Comparison of ENCODE assay signal across 10 cellular contexts in the genomic region with DNA sequence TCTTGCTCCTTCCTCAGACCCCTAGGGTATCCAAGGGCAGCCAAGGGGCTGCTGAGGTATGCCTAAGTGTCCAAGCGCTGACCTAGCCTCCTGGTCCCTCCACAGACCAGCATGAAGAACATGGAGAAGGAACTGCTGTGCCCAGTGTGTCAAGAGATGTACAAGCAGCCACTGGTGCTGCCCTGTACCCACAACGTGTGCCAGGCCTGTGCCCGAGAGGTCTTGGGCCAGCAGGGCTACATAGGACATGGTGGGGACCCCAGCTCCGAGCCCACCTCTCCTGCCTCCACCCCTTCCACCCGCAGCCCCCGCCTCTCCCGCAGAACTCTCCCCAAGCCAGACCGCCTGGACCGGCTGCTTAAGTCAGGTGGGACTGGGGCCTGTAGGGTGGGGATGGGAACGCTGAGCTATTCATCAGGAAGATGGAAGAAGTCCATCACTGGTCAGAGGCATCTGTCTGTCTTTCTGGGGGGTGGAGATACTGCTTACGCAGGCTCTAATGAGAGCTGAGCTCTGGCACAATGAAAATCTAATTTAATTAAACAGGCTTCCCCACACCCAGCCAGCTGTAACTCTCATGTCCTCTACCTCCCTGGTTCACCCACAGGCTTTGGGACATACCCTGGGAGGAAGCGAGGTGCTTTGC. TPM values are rescaled to one million over a fixed set of nuclear protein-coding genes. Genes with fewer than 3 reads are reported as not detected.
DNase-seq lines count a peak whose midpoint lies in the region; ATAC-seq and TF ChIP-seq lines count a peak whose summit lies in the region.
"Had no signal": no experiment of that assay in that cellular context is flagged by ENCODE, and none has a peak within 500 bp of the region (broad histone marks: within the 10 kb centered on the region; RNA-seq: fewer than 3 reads in every experiment).

No MANE protein-coding gene starts in this region.

- POLR2A ChIA-PET in BJ (lab: Charles Lee) = interaction anchor here (0.7 kb wide), 1 partner anchor 1638 kb away, joined by 3 read pairs; no protein-coding TSS in a partner anchor

- H3K9me3 ChIP-seq in HUES6 (ENCODE audit: control insufficient read depth, insufficient read depth, low read depth, low read length) (no peaks in the 10 kb centered on the region), mucosa of descending colon (no peaks in the 10 kb centered on the region), ascending aorta (no peaks in the 10 kb centered on the region)
- H3K9me3 ChIP-seq: HAP-1 had no signal

- peak overlapping the region; percentile 97; the same call in 1 of the 2 replicates for H3K4me3 ChIP-seq in BJ (ENCODE audit: low read depth, low read length)
- peak overlapping the region; percentile 76 for H3K4me3 ChIP-seq in HUES6 (ENCODE audit: low read depth, low read length)
- peak overlapping the region; percentile 92 for H3K4me3 ChIP-seq in astrocyte of the spinal cord (ENCODE audit: low read depth, low read length)
- no peak overlapping the region for H3K4me3 ChIP-seq in mucosa of descending colon
- H3K4me3 ChIP-seq in ascending aorta = no peak overlapping the region
- H3K4me3 ChIP-seq: HAP-1, K562 had no signal

- H3K27ac ChIP-seq in HUES6 (ENCODE audit: low read depth, low read length) (no peak overlapping the region), ascending aorta (no peak overlapping the region)

- CTCF ChIA-PET in BJ (lab: Yijun Ruan, JAX) = interaction anchor here (0.8 to 10.5 kb wide), 13 partner anchors 10 to 424 kb away, joined by 3 to 147 read pairs (median 6); a partner anchor contains a TSS

- no peak for TF ChIP-seq CTCF in BJ (IDR thresholded peaks at IDR 0.05; ENCODE audit: insufficient read depth, low read depth, low read length)
- no peak for TF ChIP-seq CTCF in astrocyte of the spinal cord (IDR thresholded peaks at IDR 0.05; ENCODE audit: low read depth, low read length)
- no peak for TF ChIP-seq CTCF in mucosa of descending colon (IDR thresholded peaks at IDR 0.05)
- TF ChIP-seq CTCF in ascending aorta (IDR thresholded peaks at IDR 0.05) = no peak

- in situ Hi-C loops in astrocyte of the spinal cord (cut with HindIII; ENCODE audit: low sequenced_read_pairs) = no loop called here

- H3K9ac ChIP-seq in HUES6 (ENCODE audit: low read length) = no peak overlapping the region

- H3K27me3 ChIP-seq in BJ (ENCODE audit: control insufficient read depth, insufficient read depth, low read length) (no peaks in the 10 kb centered on the region), HUES6 (ENCODE audit: control insufficient read depth, insufficient read depth, low read length) (no peaks in the 10 kb centered on the region), ascending aorta (no peaks in the 10 kb centered on the region)

- intact Hi-C loops in mucosa of descending colon (cut with DNase I, micrococcal nuclease) = loop anchor here in 1 of 2 donors (10.0 kb wide), 1 partner anchor 49 kb away; no protein-coding TSS in a partner anchor
- intact Hi-C loops in ascending aorta (cut with DNase I) = no loop called here

- H3K4me1 ChIP-seq in HUES6 (ENCODE audit: control insufficient read depth, insufficient read depth, low read length) (peaks cover 11% of the 10 kb centered on the region; the same call in 1 of the 2 replicates), mucosa of descending colon (ENCODE audit: low read depth) (peaks cover 24% of the 10 kb centered on the region), ascending aorta (peaks cover 10 to 15% of the 10 kb centered on the region in 2 donors)
- H3K4me1 ChIP-seq: HAP-1 had no signal

- H3K36me3 ChIP-seq in BJ (ENCODE audit: control insufficient read depth, insufficient read depth, low read length) = peaks cover 26% of the 10 kb centered on the region
- H3K36me3 ChIP-seq in HUES6 (ENCODE audit: control insufficient read depth, insufficient read depth, low read length) = peaks cover 36% of the 10 kb centered on the region
- H3K36me3 ChIP-seq in mucosa of descending colon (ENCODE audit: low read depth) = no peaks in the 10 kb centered on the region
- peaks cover 0 to 13% of the 10 kb centered on the region in 2 donors for H3K36me3 ChIP-seq in ascending aorta

- ATAC-seq in mucosa of descending colon (no peak), GM18861 (IDR thresholded peaks at IDR 0.05; ENCODE audit: unreplicated experiment) (no peak), GM21367 (IDR thresholded peaks at IDR 0.05; ENCODE audit: unreplicated experiment) (no peak), HG03565 (IDR thresholded peaks at IDR 0.05; ENCODE audit: unreplicated experiment) (no peak)
- ATAC-seq: K562 had no signal

- DNase-seq in BJ (ENCODE audit: low read depth) (no peak), astrocyte of the spinal cord (ENCODE audit: low read depth, low spot score) (no peak), mucosa of descending colon (peak in 2 of 3 donors; percentile 42 to 62), ascending aorta (ENCODE audit: low spot score in 2 of 2) (no peak)

RNA-seq across cellular contexts. Expression of a gene that starts 1.8 kb away (rescaled TPM):
- polyA plus RNA-seq in BJ (2011; rRNA removed) = 3.5 and 5.4 TPM in 2 replicates
- 5.8 and 7.3 TPM in 2 replicates for polyA minus RNA-seq in BJ (2011; rRNA and poly(A)+ RNA removed)
- total RNA-seq in mucosa of descending colon (under 1 TPM; 0.26 to 0.76 (median 0.39) TPM), ascending aorta (not detected)

RNA-seq across cellular contexts. Expression of a gene that starts 2.3 kb away (rescaled TPM):
- polyA plus RNA-seq in BJ (2011; rRNA removed) = 211 and 225 TPM in 2 replicates
- polyA minus RNA-seq in BJ (2011; rRNA and poly(A)+ RNA removed) = 235 and 300 TPM in 2 replicates
- total RNA-seq in mucosa of descending colon (100 to 1,000 TPM; 162 to 190 (median 176) TPM), ascending aorta (146 TPM)

RNA-seq across cellular contexts. Expression of a gene that starts 32.3 kb away (rescaled TPM):
- 48.0 and 61.4 TPM in 2 replicates for polyA plus RNA-seq in BJ (2011; rRNA removed)
- polyA minus RNA-seq in BJ (2011; rRNA and poly(A)+ RNA removed) = 30.9 and 40.7 TPM in 2 replicates
- total RNA-seq in mucosa of descending colon (10 to 100 TPM; 22.4 to 35.9 (median 33.9) TPM), ascending aorta (40.3 TPM)

RNA-seq across cellular contexts. Expression of a gene that starts 33.1 kb away (rescaled TPM):
- polyA plus RNA-seq in BJ (2011; rRNA removed) = 56.5 and 72.7 TPM in 2 replicates
- polyA minus RNA-seq in BJ (2011; rRNA and poly(A)+ RNA removed) = 32.6 and 60.6 TPM in 2 replicates
- total RNA-seq in mucosa of descending colon = 10 to 100 TPM; 26.1 to 41.1 (median 35.6) TPM
- 23.9 TPM for total RNA-seq in ascending aorta

RNA-seq across cellular contexts. Expression of a gene that starts 35.1 kb away (rescaled TPM):
- 28.0 and 34.1 TPM in 2 replicates for polyA plus RNA-seq in BJ (2011; rRNA removed)
- polyA minus RNA-seq in BJ (2011; rRNA and poly(A)+ RNA removed) = 8.4 and 11.8 TPM in 2 replicates
- total RNA-seq in mucosa of descending colon (100 to 1,000 TPM in 1 of 3 donors, 10 to 100 TPM in 2; 76.3 to 106 (median 78.4) TPM), ascending aorta (78.2 TPM)

Comparison
In these comparisons a context has a peak if more than half of its experiments do, and no peak if none do; other contexts are left out.
1. DNase-seq: peak in mucosa of descending colon (2 of 3); none in BJ (single experiment), astrocyte of the spinal cord (single experiment) and ascending aorta (0 of 2).
2. H3K4me3 ChIP-seq: peak in BJ (single experiment), HUES6 (single experiment) and astrocyte of the spinal cord (single experiment); none in mucosa of descending colon (single experiment) and ascending aorta (0 of 2).